In the genomic region with DNA sequence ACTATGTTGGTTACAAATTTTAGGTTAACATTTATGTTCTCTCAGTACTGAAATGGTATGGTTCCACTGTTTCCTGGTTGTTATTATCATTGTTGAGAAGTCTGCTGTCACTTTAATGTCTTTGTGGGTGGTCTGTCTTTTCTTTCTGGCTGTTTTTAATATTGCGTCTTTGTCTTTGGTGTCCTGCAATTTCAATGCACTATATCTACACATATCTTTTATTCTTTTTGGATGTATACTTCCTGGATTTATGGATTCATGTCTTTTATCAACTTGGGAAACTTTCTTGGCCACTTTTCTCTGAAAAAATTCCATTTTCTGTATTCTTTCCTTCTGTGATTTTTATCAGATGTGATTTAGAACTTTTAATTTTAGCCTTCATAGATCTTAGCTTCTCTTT, we compare ENCODE assay signal across 25 cellular contexts.
"Had no signal": no experiment of that assay in that cellular context is flagged by ENCODE, and none has a peak within 500 bp of the region (broad histone marks: within the 10 kb centered on the region; RNA-seq: fewer than 3 reads in every experiment).

No MANE protein-coding gene starts in this region.

- H3K36me3 Mint-ChIP-seq: brain had no signal

- FAIRE-seq: astrocyte had no signal

- H3K4me1 Mint-ChIP-seq: activated CD4-positive, alpha-beta memory T cell treated with anti-CD3 and anti-CD28 coated beads, Interleukin-2, amount 10 ng/mL, durations not matched to agents 7 days and 5 days; activated CD4-positive, alpha-beta T cell treated with anti-CD3 and anti-CD28 coated beads for 36 hours; activated T-helper 17 cell treated with anti-CD3 and anti-CD28 coated beads, Interleukin-2, amount 50 U/mL, for 72 hours; central memory CD8-positive, alpha-beta T cell had no signal

- DNase-seq: activated CD4-positive, alpha-beta memory T cell treated with anti-CD3 and anti-CD28 coated beads, Interleukin-2, amount 10 ng/mL, durations not matched to agents 7 days and 5 days; activated CD4-positive, alpha-beta T cell treated with anti-CD3 and anti-CD28 coated beads for 36 hours; activated CD4-positive, alpha-beta T cell treated with anti-CD3 and anti-CD28 coated beads, Interleukin-2, amount 50 U/mL, for 1 hour; activated gamma-delta T cell; activated naive CD4-positive, alpha-beta T cell treated with anti-CD3 and anti-CD28 coated beads for 36 hours; activated T-cell treated with anti-CD3 and anti-CD28 coated beads for 4 hours; activated T-cell treated with anti-CD3 and anti-CD28 coated beads, Interleukin-2, amount 50 U/mL, for 48 hours; amygdala; Karpas-422; MM.1S; NCI-H1092 treated with DMSO at 0.1 percent for 48 hours; NCI-H1436; NCI-H1694 treated with DMSO at 0.1 percent for 48 hours; NCI-H2029 treated with DMSO at 0.1 percent for 48 hours; NCI-H345; NCI-H510A; NCI-H526 treated with DMSO at 0.1 percent for 48 hours; SIG-M5; T-helper 1 cell had no signal

- H3K27me3 Mint-ChIP-seq: activated CD4-positive, alpha-beta T cell treated with anti-CD3 and anti-CD28 coated beads for 36 hours; activated naive CD8-positive, alpha-beta T cell; activated T-helper 17 cell treated with anti-CD3 and anti-CD28 coated beads, Interleukin-2, amount 50 U/mL, for 72 hours had no signal

- H3K27ac ChIP-seq: VCaP had no signal

- H3K27ac Mint-ChIP-seq: activated CD4-positive, alpha-beta memory T cell treated with anti-CD3 and anti-CD28 coated beads, Interleukin-2, amount 10 ng/mL, durations not matched to agents 7 days and 5 days; activated CD4-positive, alpha-beta T cell treated with anti-CD3 and anti-CD28 coated beads for 36 hours; activated naive CD4-positive, alpha-beta T cell treated with anti-CD3 and anti-CD28 coated beads for 36 hours; activated naive CD8-positive, alpha-beta T cell; activated T-helper 17 cell treated with anti-CD3 and anti-CD28 coated beads, Interleukin-2, amount 50 U/mL, for 72 hours; brain had no signal

- H3K4me3 Mint-ChIP-seq: activated CD4-positive, alpha-beta memory T cell treated with anti-CD3 and anti-CD28 coated beads, Interleukin-2, amount 10 ng/mL, durations not matched to agents 7 days and 5 days; activated CD4-positive, alpha-beta T cell treated with anti-CD3 and anti-CD28 coated beads for 36 hours; activated naive CD4-positive, alpha-beta T cell treated with anti-CD3 and anti-CD28 coated beads for 36 hours; activated naive CD8-positive, alpha-beta T cell; activated T-helper 17 cell treated with anti-CD3 and anti-CD28 coated beads, Interleukin-2, amount 50 U/mL, for 72 hours; brain; central memory CD8-positive, alpha-beta T cell had no signal

- ATAC-seq: activated CD4-positive, alpha-beta T cell treated with anti-CD3 and anti-CD28 coated beads for 36 hours; activated T-helper 17 cell treated with anti-CD3 and anti-CD28 coated beads, Interleukin-2, amount 50 U/mL, for 72 hours had no signal
